In genomic region chr3:58783845-58784244, GRCh38 we compare ENCODE assay signal across 1 cellular context.
TF ChIP-seq lines count a peak whose summit lies in the region.

No MANE protein-coding gene starts in this region.

TF ChIP-seq in HCT116, 20 proteins besides CTCF, POLR2A, EP300 and RAD21 (continued from another document):
- no peak for TF ChIP-seq ZBTB33 (IDR thresholded peaks at IDR 0.05; ENCODE audit: extremely low read depth, insufficient replicate concordance, low read length)
